7 cellular contexts compared by ENCODE assay signal in genomic region chr3:146161725-146162047, GRCh38. TPM values are rescaled to one million over a fixed set of nuclear protein-coding genes. Genes with fewer than 3 reads are reported as not detected.
DNase-seq lines count a peak whose midpoint lies in the region; ATAC-seq, FAIRE-seq and TF ChIP-seq lines count a peak whose summit lies in the region.

No MANE protein-coding gene starts in this region.

- H3K9me3 Mint-ChIP-seq in osteocyte (ENCODE audit: unreplicated experiment), result no peaks in the 10 kb centered on the region

- TF ChIP-seq POLR2A in Peyer's patch (IDR thresholded peaks at IDR 0.05) (no peak), GM12891 (IDR thresholded peaks at IDR 0.05; ENCODE audit: low read depth, low read length) (no peak)

- no peaks in the 10 kb centered on the region for H3K9me3 ChIP-seq in Peyer's patch

- H3K27me3 ChIP-seq in Peyer's patch, result no peaks in the 10 kb centered on the region

- no peak for FAIRE-seq in GM12891 (lab: Jason Lieb, UNC)

- no peaks in the 10 kb centered on the region for H3K36me3 Mint-ChIP-seq in osteocyte (ENCODE audit: unreplicated experiment)

- ATAC-seq in GM21515 (IDR thresholded peaks at IDR 0.05; ENCODE audit: unreplicated experiment), result no peak

- H3K4me3 ChIP-seq in Peyer's patch (peak overlapping the region; percentile 42 to 79 (median 66)), fibroblast of mammary gland (ENCODE audit: control insufficient read depth, low read depth, low read length) (peak overlapping the region; percentile 87)

- no peaks in the 10 kb centered on the region for H3K36me3 ChIP-seq in Peyer's patch

- DNase-seq in H4 (ENCODE audit: low spot score), result peak; percentile 48
- DNase-seq in Peyer's patch, result no peak
- DNase-seq in fibroblast of mammary gland (ENCODE audit: low read depth), result peak; percentile 67
- DNase-seq in osteocyte (ENCODE audit: extremely low spot score, unreplicated experiment), result no peak
- no peak for DNase-seq in GM12891 (ENCODE audit: insufficient read length, low spot score)
- no peak for DNase-seq in activated CD8-positive, alpha-beta memory T cell treated with anti-CD3 and anti-CD28 coated beads, Interleukin-2, amount 50 U/mL, for 4 hours

- peak overlapping the region; percentile 80 for H3K4me3 Mint-ChIP-seq in osteocyte (ENCODE audit: unreplicated experiment)

- H3K27ac ChIP-seq in Peyer's patch, result peak overlapping the region; percentile 72 to 97 (median 92)

- peaks cover 0 to 17% (median 3%) of the 10 kb centered on the region in 4 donors for H3K4me1 ChIP-seq in Peyer's patch

- TF ChIP-seq CTCF in Peyer's patch (IDR thresholded peaks at IDR 0.05) (no peak), fibroblast of mammary gland (conservative IDR thresholded peaks at IDR 0.05; ENCODE audit: control insufficient read depth, insufficient read depth, low read depth, low read length) (no peak), osteocyte (IDR thresholded peaks at IDR 0.05) (no peak)

- H3K27me3 Mint-ChIP-seq in osteocyte (ENCODE audit: unreplicated experiment), result no peaks in the 10 kb centered on the region

- peaks cover 78% of the 10 kb centered on the region for H3K4me1 Mint-ChIP-seq in osteocyte (ENCODE audit: unreplicated experiment)

- peak overlapping the region; percentile 94 for H3K27ac Mint-ChIP-seq in osteocyte (ENCODE audit: unreplicated experiment)

TF ChIP-seq in GM12891, 5 proteins besides CTCF, POLR2A, EP300 and RAD21:
- TF ChIP-seq POU2F2 (IDR thresholded peaks at IDR 0.05; ENCODE audit: low read depth, low read length) (no peak), PAX5 (IDR thresholded peaks at IDR 0.05; ENCODE audit: insufficient read depth, low read length, severe bottlenecking) (no peak), POLR2AphosphoS5 (IDR thresholded peaks at IDR 0.05; ENCODE audit: low read depth, low read length) (no peak), SPI1 (IDR thresholded peaks at IDR 0.05; ENCODE audit: low read depth, low read length) (no peak), TAF1 (IDR thresholded peaks at IDR 0.05; ENCODE audit: low read depth, low read length) (no peak)

RNA-seq across cellular contexts. Expression of gene PLOD2, which starts 0.7 kb away (rescaled TPM):
- 130 and 189 TPM in 2 replicates for total RNA-seq in H4 (2014; rRNA removed; shearing (Covaris generic))
- total RNA-seq in Peyer's patch, result 10 to 100 TPM in 3 of 4 donors, 1 to 10 TPM in 1; 9.9 to 78.8 (median 56.0) TPM
- total RNA-seq in osteocyte, result 96.1 and 97.1 TPM in 2 replicates
- polyA plus RNA-seq in GM12891 (2012; ENCODE audit: low read depth, missing spikeins), result 0.86 TPM

Comparison
In these comparisons a context has a peak if more than half of its experiments do, and no peak if none do; other contexts are left out.
1. DNase-seq: peak in H4 (single experiment) and fibroblast of mammary gland (single experiment); none in Peyer's patch (0 of 3), osteocyte (single experiment), GM12891 (single experiment) and activated CD8-positive, alpha-beta memory T cell treated with anti-CD3 and anti-CD28 coated beads, Interleukin-2, amount 50 U/mL, for 4 hours (single experiment).